ENCODE assay signal across 1 cellular context in genomic region chr1:1435094-1435903, GRCh38.
TF ChIP-seq lines count a peak whose summit lies in the region.

VWA1 (plus strand) TSS chr1:1435690; CDS start chr1:1435749, 59 bp downstream.

TF ChIP-seq in GM23338, 12 proteins besides CTCF, POLR2A, EP300 and RAD21 (continued from another document):
- TF ChIP-seq ZNF462 (CRISPR knock-in tag; IDR thresholded peaks at IDR 0.05): no peak
- TF ChIP-seq EZH2phosphoT487 (IDR thresholded peaks at IDR 0.05; ENCODE audit: unreplicated experiment): no peak
- peak; percentile 70 for TF ChIP-seq POLR2AphosphoS5 (IDR thresholded peaks at IDR 0.05; ENCODE audit: low read depth)
- TF ChIP-seq JUNB (IDR thresholded peaks at IDR 0.05; ENCODE audit: unreplicated experiment): no peak
- no peak for TF ChIP-seq STAT1 (IDR thresholded peaks at IDR 0.05; ENCODE audit: unreplicated experiment)
- TF ChIP-seq ETS1 (IDR thresholded peaks at IDR 0.05): no peak
- TF ChIP-seq CREB1 (CRISPR knock-in tag; IDR thresholded peaks at IDR 0.05; ENCODE audit: low read depth): peak; percentile 33; the same call in 1 of the 2 replicates
